9 cellular contexts compared by ENCODE assay signal in the genomic region with DNA sequence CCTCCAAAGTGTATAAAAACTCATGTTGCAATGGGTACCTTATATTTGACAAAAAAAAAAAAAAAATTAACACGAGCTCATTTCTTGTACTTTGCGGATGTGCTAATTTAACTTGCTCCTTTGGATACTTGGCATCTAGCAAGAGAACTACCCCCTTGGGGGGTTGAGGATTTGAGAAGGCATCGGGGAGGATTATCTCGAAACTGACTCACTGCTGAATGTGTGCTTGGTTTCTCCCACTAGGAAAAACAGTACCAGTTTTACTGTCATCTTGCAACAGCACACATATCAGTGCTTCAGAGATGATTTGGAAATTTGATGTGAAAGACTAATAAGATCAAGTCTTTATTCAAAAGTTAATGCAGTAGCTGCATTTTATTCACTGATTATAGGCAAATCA. TPM values are rescaled to one million over a fixed set of nuclear protein-coding genes. Genes with fewer than 3 reads are reported as not detected.
DNase-seq lines count a peak whose midpoint lies in the region; ATAC-seq and TF ChIP-seq lines count a peak whose summit lies in the region.
"Had no signal": no experiment of that assay in that cellular context is flagged by ENCODE, and none has a peak within 500 bp of the region (broad histone marks: within the 10 kb centered on the region; RNA-seq: fewer than 3 reads in every experiment).

No MANE protein-coding gene starts in this region.

- H3K4me1 ChIP-seq in OCI-LY1 (ENCODE audit: insufficient read depth, low read length, severe bottlenecking) (peaks cover 20% of the 10 kb centered on the region), psoas muscle (peaks cover 37% of the 10 kb centered on the region)

- ATAC-seq in psoas muscle (no peak), HG03460 (IDR thresholded peaks at IDR 0.05; ENCODE audit: unreplicated experiment) (no peak), GM18867 (IDR thresholded peaks at IDR 0.05; ENCODE audit: unreplicated experiment) (no peak), GM18870 (IDR thresholded peaks at IDR 0.05; ENCODE audit: unreplicated experiment) (no peak)

- no peak for DNase-seq in epithelial cell of prostate (ENCODE audit: low read depth, low spot score)
- DNase-seq in psoas muscle, result no peak
- no peak for DNase-seq in NCI-H345 (lab: John Stamatoyannopoulos, UW)
- DNase-seq: NCI-H748 treated with DMSO at 0.1 percent for 48 hours had no signal

- H3K27me3 ChIP-seq in OCI-LY1 (ENCODE audit: insufficient read depth, low read length) (no peaks in the 10 kb centered on the region), psoas muscle (ENCODE audit: insufficient read depth in 3 of 3, low read length in 2 of 3) (no peaks in the 10 kb centered on the region)

- no peaks in the 10 kb centered on the region for H3K9me2 ChIP-seq in OCI-LY1 (ENCODE audit: low read depth, low read length)

- peak overlapping the region; percentile 83 for H3K9ac ChIP-seq in OCI-LY1 (ENCODE audit: low read length)

- no peaks in the 10 kb centered on the region for H4K20me1 ChIP-seq in OCI-LY1 (ENCODE audit: insufficient read depth, low read length)

- no peaks in the 10 kb centered on the region for H3K9me3 ChIP-seq in OCI-LY1 (ENCODE audit: low read length)
- H3K9me3 ChIP-seq in psoas muscle, result no peaks in the 10 kb centered on the region

- 32 to 34% (median 33%) methylated on average over 4 of the region's 4 CpGs for WGBS in psoas muscle, 3 donors

- H3K27ac ChIP-seq in OCI-LY1 (ENCODE audit: low read depth, low read length, poor library complexity, severe bottlenecking) (no peak overlapping the region), epithelial cell of prostate (peak overlapping the region; percentile 55), psoas muscle (no peak overlapping the region)

- peak overlapping the region; percentile 93 for H3K4me2 ChIP-seq in OCI-LY1 (ENCODE audit: low read length)

- H3K4me3 ChIP-seq in GM08714 (ENCODE audit: low read length) (peak overlapping the region; percentile 80), OCI-LY1 (ENCODE audit: low read depth, low read length, poor library complexity, severe bottlenecking) (peak overlapping the region; percentile 82), psoas muscle (peak overlapping the region; percentile 90)

- H3F3A ChIP-seq in OCI-LY1 (ENCODE audit: insufficient read depth, low read length), result no peaks in the 10 kb centered on the region

- peak overlapping the region; percentile 8; the same call in 1 of the 2 replicates for H2AFZ ChIP-seq in OCI-LY1 (ENCODE audit: low read length)

- peaks cover 39% of the 10 kb centered on the region; the same call in 1 of the 2 replicates for H3K36me3 ChIP-seq in OCI-LY1 (ENCODE audit: insufficient read depth, low read length)
- peaks cover 0 to 28% of the 10 kb centered on the region in 2 donors for H3K36me3 ChIP-seq in psoas muscle (ENCODE audit: insufficient read depth in 1 of 2, low read depth in 1 of 2)

- H3K79me2 ChIP-seq in OCI-LY1 (ENCODE audit: insufficient read depth, low read length), result 0 out of 2 replicates have a peak, but pooled peaks cover 9% of the 10 kb centered on the region

- intact Hi-C loops in psoas muscle (cut with DNase I), result loop anchor here in 1 of 2 donors (10.0 kb wide), 1 partner anchor 348 kb away; no protein-coding TSS in a partner anchor

- no peak for TF ChIP-seq CTCF in OCI-LY1 (IDR thresholded peaks at IDR 0.05; ENCODE audit: low read length)
- no peak for TF ChIP-seq CTCF in psoas muscle (IDR thresholded peaks at IDR 0.05)

RNA-seq across cellular contexts. Expression of a gene that starts 0.9 kb away (rescaled TPM):
- total RNA-seq in psoas muscle, result 10 to 100 TPM in 1 of 4 donors, 1 to 10 TPM in 3; 2.9 to 14.5 (median 6.1) TPM
- polyA plus RNA-seq in psoas muscle, result 1 to 10 TPM; 3.2 to 5.4 (median 3.3) TPM

RNA-seq across cellular contexts. Expression of a gene that starts 43.3 kb away (rescaled TPM):
- total RNA-seq in psoas muscle, result 10 to 100 TPM in 1 of 4 donors, 1 to 10 TPM in 3; 3.4 to 11.9 (median 6.9) TPM
- 1 to 10 TPM in 1 of 3 donors, under 1 TPM in 2; 0.59 to 1.6 (median 0.94) TPM for polyA plus RNA-seq in psoas muscle
